1 cellular context compared by ENCODE assay signal in the genomic region with DNA sequence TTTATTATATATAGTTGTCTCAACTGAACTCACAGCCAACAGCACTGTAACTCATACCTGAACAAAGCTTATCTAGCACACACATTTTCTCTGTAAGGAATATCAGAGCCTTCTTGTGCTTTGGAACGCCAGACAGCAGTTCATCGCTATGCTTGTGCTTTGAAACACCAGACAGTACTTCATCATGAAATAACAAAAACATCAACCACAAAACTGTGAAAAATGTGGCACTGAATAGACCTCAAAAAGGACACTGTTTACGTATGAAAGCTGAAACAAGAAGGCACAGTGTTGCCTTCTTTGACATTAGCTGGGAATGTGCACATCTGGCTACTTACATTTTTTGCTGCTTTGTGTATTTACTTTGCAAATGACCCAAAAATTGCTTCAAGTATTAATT.
TF ChIP-seq lines count a peak whose summit lies in the region.

No MANE protein-coding gene starts in this region.

TF ChIP-seq in IMR-90, 13 proteins besides CTCF, POLR2A, EP300 and RAD21 (continued from another document):
- no peak for TF ChIP-seq MXI1 (IDR thresholded peaks at IDR 0.05; ENCODE audit: borderline replicate concordance, low read depth, low read length)
- TF ChIP-seq, protein P1, sequence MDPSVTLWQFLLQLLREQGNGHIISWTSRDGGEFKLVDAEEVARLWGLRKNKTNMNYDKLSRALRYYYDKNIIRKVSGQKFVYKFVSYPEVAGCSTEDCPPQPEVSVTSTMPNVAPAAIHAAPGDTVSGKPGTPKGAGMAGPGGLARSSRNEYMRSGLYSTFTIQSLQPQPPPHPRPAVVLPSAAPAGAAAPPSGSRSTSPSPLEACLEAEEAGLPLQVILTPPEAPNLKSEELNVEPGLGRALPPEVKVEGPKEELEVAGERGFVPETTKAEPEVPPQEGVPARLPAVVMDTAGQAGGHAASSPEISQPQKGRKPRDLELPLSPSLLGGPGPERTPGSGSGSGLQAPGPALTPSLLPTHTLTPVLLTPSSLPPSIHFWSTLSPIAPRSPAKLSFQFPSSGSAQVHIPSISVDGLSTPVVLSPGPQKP (IDR thresholded peaks at IDR 0.05; ENCODE audit: borderline replicate concordance, low read depth, low read length) = no peak
- no peak for TF ChIP-seq CHD1 (IDR thresholded peaks at IDR 0.05; ENCODE audit: low read depth, low read length)
- no peak for TF ChIP-seq RCOR1 (IDR thresholded peaks at IDR 0.05; ENCODE audit: insufficient replicate concordance, low read length)
- TF ChIP-seq MAZ (IDR thresholded peaks at IDR 0.05; ENCODE audit: borderline replicate concordance, low read depth, low read length) = no peak
